Comparison of ENCODE assay signal across 33 cellular contexts in genomic region chr16:49424961-49425360, GRCh38. TPM values are rescaled to one million over a fixed set of nuclear protein-coding genes. Genes with fewer than 3 reads are reported as not detected.
"Had no signal": no experiment of that assay in that cellular context is flagged by ENCODE, and none has a peak within 500 bp of the region (broad histone marks: within the 10 kb centered on the region; RNA-seq: fewer than 3 reads in every experiment).

No MANE protein-coding gene starts in this region.

- H3K36me3 ChIP-seq: neural progenitor cell, neutrophil, pancreas, right lobe of liver, suprapubic skin, tibial artery, upper lobe of right lung, uterus had no signal

- H3K4me1 Mint-ChIP-seq: naive thymus-derived CD4-positive, alpha-beta T cell; stimulated activated effector memory CD8-positive, alpha-beta T cell treated with anti-CD3 and anti-CD28 coated beads, Interleukin-12 subunit alpha, Interleukin-12 subunit beta, amount 100 ng/mL, for 72 hours; stimulated activated naive B cell treated with anti-CD40 and anti-IgM and Interleukin-4, amounts not matched to agents 10 μg/mL and 1 μg/mL and 100 μg/mL, for 72 hours had no signal

- DNase-seq: naive thymus-derived CD4-positive, alpha-beta T cell; nucleus accumbens; pancreas; psoas muscle; right cardiac atrium; right lobe of liver; stimulated activated CD4-positive, alpha-beta T cell treated with anti-CD3 and anti-CD28 coated beads, Interleukin-15, amount 100 ng/mL, for 24 hours; stimulated activated CD4-positive, alpha-beta T cell treated with anti-CD3 and anti-CD28 coated beads, Interleukin-2, amount 100 ng/mL, for 24 hours; stimulated activated CD4-positive, alpha-beta T cell treated with anti-CD3 and anti-CD28 coated beads, Interleukin-2, amount 100 ng/mL, for 48 hours; stimulated activated CD4-positive, alpha-beta T cell treated with anti-CD3 and anti-CD28 coated beads, Interleukin-4, amount 100 ng/mL, for 24 hours; stimulated activated naive B cell treated with anti-CD40 and anti-IgM and Interleukin-4, amounts not matched to agents 10 μg/mL and 1 μg/mL and 100 μg/mL, for 72 hours; stimulated activated naive CD4-positive, alpha-beta T cell treated with Interleukin-2 at 50 U/mL for 16 hours; substantia nigra; testis; trophoblast cell; upper lobe of right lung; uterus had no signal

- H3K36me3 Mint-ChIP-seq: neural progenitor cell; stimulated activated effector memory CD8-positive, alpha-beta T cell treated with anti-CD3 and anti-CD28 coated beads, Interleukin-12 subunit alpha, Interleukin-12 subunit beta, amount 100 ng/mL, for 72 hours had no signal

- H3K27me3 Mint-ChIP-seq: stimulated activated naive CD8-positive, alpha-beta T cell treated with anti-CD3 and anti-CD28 coated beads, Interleukin-15, Interleukin-2, amounts not matched to agents 100 ng/mL and 50 ng/mL, for 24 hours had no signal

- H3K4me3 Mint-ChIP-seq: naive thymus-derived CD4-positive, alpha-beta T cell; nephron; neural progenitor cell; stimulated activated effector memory CD8-positive, alpha-beta T cell treated with anti-CD3 and anti-CD28 coated beads, Interleukin-12 subunit alpha, Interleukin-12 subunit beta, amount 100 ng/mL, for 72 hours; stimulated activated naive B cell treated with anti-CD40 and anti-IgM and Interleukin-4, amounts not matched to agents 10 μg/mL and 1 μg/mL and 100 μg/mL, for 72 hours; stimulated activated naive CD8-positive, alpha-beta T cell treated with anti-CD3 and anti-CD28 coated beads, Interleukin-15, Interleukin-2, amounts not matched to agents 100 ng/mL and 50 ng/mL, for 24 hours had no signal

- H3K27ac ChIP-seq: neural progenitor cell, neutrophil, pancreas, psoas muscle, right lobe of liver, skin epidermis, suprapubic skin, testis, tibial artery, upper lobe of right lung, uterus had no signal

- ATAC-seq: naive thymus-derived CD4-positive, alpha-beta T cell; pancreas; psoas muscle; right cardiac atrium; right lobe of liver; stimulated activated effector memory CD8-positive, alpha-beta T cell treated with anti-CD3 and anti-CD28 coated beads, Interleukin-12 subunit alpha, Interleukin-12 subunit beta, amount 100 ng/mL, for 72 hours; stimulated activated naive B cell treated with anti-CD40 and anti-IgM and Interleukin-4, amounts not matched to agents 10 μg/mL and 1 μg/mL and 100 μg/mL, for 72 hours; upper lobe of right lung had no signal

- H3K27me3 ChIP-seq: neural progenitor cell, neutrophil, pancreas, right lobe of liver, testis, upper lobe of right lung, uterus had no signal

- H3K4me1 ChIP-seq: pancreas, psoas muscle, right lobe of liver, suprapubic skin, testis, tibial artery, upper lobe of right lung, uterus had no signal

- H3K27ac Mint-ChIP-seq: naive thymus-derived CD4-positive, alpha-beta T cell; nephron; progenitor cell of endocrine pancreas; stimulated activated effector memory CD8-positive, alpha-beta T cell treated with anti-CD3 and anti-CD28 coated beads, Interleukin-12 subunit alpha, Interleukin-12 subunit beta, amount 100 ng/mL, for 72 hours; stimulated activated naive B cell treated with anti-CD40 and anti-IgM and Interleukin-4, amounts not matched to agents 10 μg/mL and 1 μg/mL and 100 μg/mL, for 72 hours; stimulated activated naive CD8-positive, alpha-beta T cell treated with anti-CD3 and anti-CD28 coated beads, Interleukin-15, Interleukin-2, amounts not matched to agents 100 ng/mL and 50 ng/mL, for 24 hours had no signal

- H3K4me3 ChIP-seq: neural progenitor cell, pancreas, psoas muscle, right lobe of liver, skin epidermis, smooth muscle cell, suprapubic skin, testis, tibial artery, upper lobe of right lung, uterus had no signal

- H3K9me3 ChIP-seq: neutrophil, pancreas, psoas muscle, right lobe of liver, suprapubic skin, testis, tibial artery, upper lobe of right lung, uterus had no signal

RNA-seq across cellular contexts. Expression of gene C16orf78, which starts 51.4 kb away (rescaled TPM):
- total RNA-seq: naive thymus-derived CD4-positive, alpha-beta T cell; omental fat pad; osteocyte; pancreas; progenitor cell of endocrine pancreas; psoas muscle; renal cortical epithelial cell; right cardiac atrium; right lobe of liver; smooth muscle cell; suprapubic skin; upper lobe of right lung; urinary bladder; uterus had no signal
- polyA plus RNA-seq: naive thymus-derived CD4-positive, alpha-beta T cell; neural cell; pancreas; psoas muscle; right cardiac atrium; smooth muscle cell; thymus; urinary bladder had no signal
